ENCODE assay signal across 27 cellular contexts in the genomic region with DNA sequence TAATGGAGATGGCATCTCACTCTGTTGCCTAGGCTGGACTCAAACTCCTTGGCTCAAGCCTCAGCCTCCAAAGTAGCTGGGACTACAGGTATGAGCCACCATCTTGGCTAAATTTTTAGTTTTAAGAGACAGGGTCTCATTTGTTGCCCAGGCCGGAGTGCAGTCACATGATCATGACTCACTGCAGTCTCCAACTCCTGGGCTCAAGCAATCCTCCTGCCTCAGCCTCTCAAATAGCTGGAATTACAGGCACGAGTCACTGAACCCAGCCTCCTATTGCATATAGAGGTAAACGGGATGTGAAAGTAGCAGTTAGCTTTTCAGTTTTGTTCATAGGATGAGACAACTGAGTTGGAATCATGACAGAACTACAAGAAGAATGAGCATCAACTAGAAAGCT. TPM values are rescaled to one million over a fixed set of nuclear protein-coding genes. Genes with fewer than 3 reads are reported as not detected.
"Had no signal": no experiment of that assay in that cellular context is flagged by ENCODE, and none has a peak within 500 bp of the region (broad histone marks: within the 10 kb centered on the region; RNA-seq: fewer than 3 reads in every experiment).

No MANE protein-coding gene starts in this region.

- H3K36me3 ChIP-seq: stomach, suprapubic skin, thoracic aorta, thyroid gland, tibial artery, tibial nerve, transverse colon, upper lobe of left lung, upper lobe of right lung, uterus, vagina had no signal

- H3K27me3 ChIP-seq: stomach, suprapubic skin, testis, thyroid gland, tibial artery, tibial nerve, transverse colon, upper lobe of left lung, upper lobe of right lung, uterus, vagina had no signal

- H3K4me1 ChIP-seq: stomach, suprapubic skin, testis, thyroid gland, tibial artery, tibial nerve, transverse colon, upper lobe of left lung, upper lobe of right lung, uterus, vagina had no signal

- DNase-seq: stimulated activated CD4-positive, alpha-beta T cell treated with anti-CD3 and anti-CD28 coated beads, Interleukin-2, amount 100 ng/mL, for 48 hours; stimulated activated CD4-positive, alpha-beta T cell treated with anti-CD3 and anti-CD28 coated beads, Interleukin-4, amount 100 ng/mL, for 1 hour; stimulated activated CD4-positive, alpha-beta T cell treated with anti-CD3 and anti-CD28 coated beads, Interleukin-4, amount 100 ng/mL, for 24 hours; stimulated activated CD4-positive, alpha-beta T cell treated with anti-CD3 and anti-CD28 coated beads, Interleukin-4, amount 100 ng/mL, for 4 hours; stimulated activated CD8-positive, alpha-beta memory T cell treated with anti-CD3 and anti-CD28 coated beads, Interleukin-4, amount 100 ng/mL, for 48 hours; stimulated activated naive B cell treated with anti-CD40 and anti-IgM and Interleukin-4, amounts not matched to agents 10 μg/mL and 1 μg/mL and 100 μg/mL, for 72 hours; stimulated activated naive CD4-positive, alpha-beta T cell; stimulated activated naive CD4-positive, alpha-beta T cell treated with Interleukin-2 at 50 U/mL for 16 hours; stimulated activated naive CD8-positive, alpha-beta T cell treated with anti-CD3 and anti-CD28 coated beads, Interleukin-15, amount 100 ng/mL, for 72 hours; stimulated activated naive CD8-positive, alpha-beta T cell treated with anti-CD3 and anti-CD28 coated beads, Interleukin-15, Interleukin-2, amounts not matched to agents 100 U/mL and 50 U/mL, for 24 hours; stomach; substantia nigra; testis; thyroid gland; tibial artery; transverse colon; upper lobe of left lung; upper lobe of right lung; uterus had no signal

- H3K4me3 ChIP-seq: stomach, suprapubic skin, testis, thoracic aorta, thyroid gland, tibial artery, tibial nerve, transverse colon, upper lobe of left lung, upper lobe of right lung, uterus, vagina had no signal

- H3K9me3 ChIP-seq: stomach, suprapubic skin, testis, thoracic aorta, thyroid gland, tibial artery, tibial nerve, transverse colon, upper lobe of left lung, upper lobe of right lung, uterus, vagina had no signal

- H3K27ac ChIP-seq: stomach, suprapubic skin, testis, thoracic aorta, thyroid gland, tibial artery, tibial nerve, transverse colon, upper lobe of left lung, upper lobe of right lung, uterus, vagina had no signal

- ATAC-seq: stimulated activated effector memory CD8-positive, alpha-beta T cell treated with anti-CD3 and anti-CD28 coated beads, Interleukin-12 subunit alpha, Interleukin-12 subunit beta, amount 100 ng/mL, for 72 hours; stimulated activated memory B cell treated with anti-CD40 and anti-IgM and Interleukin-4, amounts not matched to agents 10 μg/mL and 1 μg/mL and 100 μg/mL, for 72 hours; stimulated activated naive B cell treated with anti-CD40 and anti-IgM and Interleukin-4, amounts not matched to agents 10 μg/mL and 1 μg/mL and 100 μg/mL, for 72 hours; stimulated activated naive CD8-positive, alpha-beta T cell treated with anti-CD3 and anti-CD28 coated beads, Interleukin-15, amount 100 ng/mL, for 72 hours; stimulated activated naive CD8-positive, alpha-beta T cell treated with anti-CD3 and anti-CD28 coated beads, Interleukin-15, Interleukin-2, amounts not matched to agents 100 U/mL and 50 U/mL, for 24 hours; upper lobe of right lung had no signal

RNA-seq across cellular contexts. Expression of a gene that starts 39.2 kb away (rescaled TPM):
- polyA plus RNA-seq: stomach, thymus, urinary bladder had no signal
